Comparison of ENCODE assay signal across 7 cellular contexts in genomic region chr9:213901-214300, GRCh38. TPM values are rescaled to one million over a fixed set of nuclear protein-coding genes. Genes with fewer than 3 reads are reported as not detected.
DNase-seq lines count a peak whose midpoint lies in the region; ATAC-seq, FAIRE-seq and TF ChIP-seq lines count a peak whose summit lies in the region.
"Not testable (repeated sequence)": the region's sequence is repeated elsewhere in the genome, so short reads cannot be mapped to it uniquely, and the experiment has no call there.

No MANE protein-coding gene starts in this region.

- peaks cover 25% of the 10 kb centered on the region for H3K4me1 Mint-ChIP-seq in activated CD4-positive, alpha-beta T cell treated with anti-CD3 and anti-CD28 coated beads, Interleukin-2, amount 10 ng/mL, durations not matched to agents 7 days and 5 days
- not testable (repeated sequence) for H3K4me1 Mint-ChIP-seq in glutamatergic neuron (ENCODE audit: low read depth, unreplicated experiment); mesothelial cell of epicardium

- not testable (repeated sequence) for H3K79me2 ChIP-seq in GM12878 (ENCODE audit: control insufficient read depth, insufficient read depth, low read length)

- DNase-seq in MV-4-11 (lab: John Stamatoyannopoulos, UW) = peak; percentile 23
- DNase-seq in activated CD4-positive, alpha-beta T cell treated with anti-CD3 and anti-CD28 coated beads, Interleukin-2, amount 10 ng/mL, durations not matched to agents 7 days and 5 days; GM12878 (ENCODE audit: low read depth, low spot score); glutamatergic neuron; mesothelial cell of epicardium (ENCODE audit: low spot score in 2 of 2, unreplicated experiment in 2 of 2); sigmoid colon: not testable (repeated sequence)

- not testable (repeated sequence) for H3K36me3 ChIP-seq in ES-I3 (ENCODE audit: insufficient read depth, low read length); GM12878 (ENCODE audit: control insufficient read depth in 2 of 2, insufficient read depth in 2 of 2, low read length in 1 of 2); sigmoid colon

- peak overlapping the region; percentile 73 for H3K27ac Mint-ChIP-seq in activated CD4-positive, alpha-beta T cell treated with anti-CD3 and anti-CD28 coated beads, Interleukin-2, amount 10 ng/mL, durations not matched to agents 7 days and 5 days
- not testable (repeated sequence) for H3K27ac Mint-ChIP-seq in glutamatergic neuron (ENCODE audit: unreplicated experiment); mesothelial cell of epicardium

- H3K9me3 Mint-ChIP-seq in activated CD4-positive, alpha-beta T cell treated with anti-CD3 and anti-CD28 coated beads, Interleukin-2, amount 10 ng/mL, durations not matched to agents 7 days and 5 days; glutamatergic neuron (ENCODE audit: unreplicated experiment); mesothelial cell of epicardium: not testable (repeated sequence)

- H3K4me3 ChIP-seq in GM12878 = not testable (repeated sequence)
- peak overlapping the region in 2 of 4 donors; percentile 52 to 55 for H3K4me3 ChIP-seq in sigmoid colon

- not testable (repeated sequence) for H2AFZ ChIP-seq in GM12878 (ENCODE audit: control insufficient read depth, low read depth, low read length)

- not testable (repeated sequence) for H3K27me3 Mint-ChIP-seq in activated CD4-positive, alpha-beta T cell treated with anti-CD3 and anti-CD28 coated beads, Interleukin-2, amount 10 ng/mL, durations not matched to agents 7 days and 5 days; glutamatergic neuron (ENCODE audit: unreplicated experiment)
- peaks cover 27% of the 10 kb centered on the region for H3K27me3 Mint-ChIP-seq in mesothelial cell of epicardium (ENCODE audit: low read depth)

- TF ChIP-seq RAD21 in GM12878 (IDR thresholded peaks at IDR 0.05; ENCODE audit: insufficient read depth, low read depth, low read length) = not testable (repeated sequence)

- RAD21 ChIA-PET in GM12878 (lab: Charles Lee; ENCODE audit: unreplicated experiment) = not testable (repeated sequence)

- intact Hi-C loops in GM12878 (cut with micrococcal nuclease; ENCODE audit: unreplicated experiment) = loop anchor here (2.0 kb wide), 1 partner anchor 59 kb away; no protein-coding TSS in a partner anchor
- intact Hi-C loops in sigmoid colon (cut with DNase I) = not testable (repeated sequence)

- not testable (repeated sequence) for H4K20me1 ChIP-seq in GM12878 (ENCODE audit: control insufficient read depth, insufficient read depth)

- peak overlapping the region; percentile 93 for H3K4me2 ChIP-seq in GM12878 (ENCODE audit: control insufficient read depth, insufficient read depth)

- in situ Hi-C loops in GM12878 (cut with MboI) = not testable (repeated sequence)

- H3K36me3 Mint-ChIP-seq in activated CD4-positive, alpha-beta T cell treated with anti-CD3 and anti-CD28 coated beads, Interleukin-2, amount 10 ng/mL, durations not matched to agents 7 days and 5 days (ENCODE audit: low read depth) = peaks cover 15% of the 10 kb centered on the region
- H3K36me3 Mint-ChIP-seq in glutamatergic neuron (ENCODE audit: unreplicated experiment); mesothelial cell of epicardium: not testable (repeated sequence)

- TF ChIP-seq CTCF in GM12878 (IDR thresholded peaks at IDR 0.05 in 2 of 3, conservative IDR thresholded peaks at IDR 0.05 in 1 of 3; ENCODE audit: control insufficient read depth in 2 of 3, extremely low read depth in 1 of 3, insufficient read depth in 1 of 3, low read depth in 3 of 3, low read length in 3 of 3); glutamatergic neuron (IDR thresholded peaks at IDR 0.05; ENCODE audit: partially characterized antibody, unreplicated experiment); mesothelial cell of epicardium (IDR thresholded peaks at IDR 0.05; ENCODE audit: unreplicated experiment); sigmoid colon (IDR thresholded peaks at IDR 0.05): not testable (repeated sequence)

- H3K9ac ChIP-seq in ES-I3 (ENCODE audit: low read depth, low read length) = peak overlapping the region; percentile 88; the same call in 1 of the 2 replicates
- not testable (repeated sequence) for H3K9ac ChIP-seq in GM12878 (ENCODE audit: control insufficient read depth, insufficient read depth, low read length)

- SMC1A ChIA-PET in GM12878 (lab: Charles Lee; ENCODE audit: uncharacterized antibody, unreplicated experiment) = interaction anchor here (0.8 kb wide), 1 partner anchor 59 kb away, joined by 3 read pairs; no protein-coding TSS in a partner anchor

- TF ChIP-seq EP300 in GM12878 (IDR thresholded peaks at IDR 0.05; ENCODE audit: borderline replicate concordance in 1 of 2, control insufficient read depth in 1 of 2, low read depth in 2 of 2, low read length in 2 of 2); sigmoid colon (IDR thresholded peaks at IDR 0.05): not testable (repeated sequence)

- H3K4me1 ChIP-seq in ES-I3 (ENCODE audit: insufficient read depth, low read length); GM12878 (ENCODE audit: control insufficient read depth, insufficient read depth, low read length): not testable (repeated sequence)
- peaks cover 0 to 14% (median 5%) of the 10 kb centered on the region in 4 donors for H3K4me1 ChIP-seq in sigmoid colon

- FAIRE-seq in GM12878 (lab: Jason Lieb, UNC) = not testable (repeated sequence)

- H3K27me3 ChIP-seq in GM12878 (replicated peaks in 1 of 2; ENCODE audit: control insufficient read depth in 2 of 2, insufficient read depth in 2 of 2, low read length in 1 of 2) = not testable (repeated sequence)
- peaks cover 5 to 36% (median 30%) of the 10 kb centered on the region in 3 donors for H3K27me3 ChIP-seq in sigmoid colon

- H3K4me3 Mint-ChIP-seq in activated CD4-positive, alpha-beta T cell treated with anti-CD3 and anti-CD28 coated beads, Interleukin-2, amount 10 ng/mL, durations not matched to agents 7 days and 5 days = peak overlapping the region; percentile 84
- H3K4me3 Mint-ChIP-seq in glutamatergic neuron (ENCODE audit: unreplicated experiment) (peak overlapping the region; percentile 54), mesothelial cell of epicardium (peak overlapping the region; percentile 64)

- POLR2A ChIA-PET in activated CD4-positive, alpha-beta T cell treated with anti-CD3 and anti-CD28 coated beads, Interleukin-2, amount 10 ng/mL, durations not matched to agents 7 days and 5 days (lab: Charles Lee) = interaction anchor here (1.3 to 1.9 kb wide), 2 partner anchors 59 to 64 kb away, joined by 5 to 11 read pairs; no protein-coding TSS in a partner anchor
- POLR2A ChIA-PET in GM12878 (lab: Charles Lee) = interaction anchor here (1.0 kb wide), 1 partner anchor 59 kb away, joined by 3 read pairs; no protein-coding TSS in a partner anchor

- H3K9me3 ChIP-seq in ES-I3 (ENCODE audit: control insufficient read depth, insufficient read depth, low read length); GM12878 (replicated peaks; ENCODE audit: control insufficient read depth, insufficient read depth, low read length); sigmoid colon: not testable (repeated sequence)

- ATAC-seq in GM12878 = not testable (repeated sequence)

- not testable (repeated sequence) for H3K27ac ChIP-seq in GM12878 (ENCODE audit: control insufficient read depth, insufficient read depth)
- peak overlapping the region in 3 of 4 donors; percentile 70 to 92 (median 74) for H3K27ac ChIP-seq in sigmoid colon

- CTCF ChIA-PET in activated CD4-positive, alpha-beta T cell treated with anti-CD3 and anti-CD28 coated beads, Interleukin-2, amount 10 ng/mL, durations not matched to agents 7 days and 5 days (lab: Charles Lee) = interaction anchor here (1.1 to 3.0 kb wide), 8 partner anchors 10 to 84 kb away, joined by 6 to 15 read pairs (median 10); no protein-coding TSS in a partner anchor
- CTCF ChIA-PET in GM12878 (lab: Yijun Ruan, JAX) = interaction anchor here (1.7 kb wide), 1 partner anchor 59 kb away, joined by 5 read pairs; no protein-coding TSS in a partner anchor

- TF ChIP-seq POLR2A in GM12878 (IDR thresholded peaks at IDR 0.05; ENCODE audit: low read depth, low read length); sigmoid colon (IDR thresholded peaks at IDR 0.05): not testable (repeated sequence)

- not testable (repeated sequence) for BruUV-seq in GM12878 (replicated peaks; lab: Mats Ljungman, UMichigan)

- 96% methylated on average over 24 of the region's 24 CpGs for WGBS in GM12878 (ENCODE audit: insufficient coverage, insufficient replicate concordance, low lambda C conversion rate, missing lambda C conversion rate)
- 88 to 89% methylated on average over 24 of the region's 24 CpGs for WGBS in sigmoid colon, 2 donors

RNA-seq across cellular contexts. Expression of gene DOCK8, which starts 0.8 kb away (rescaled TPM):
- 100 to 1,000 TPM; 270 to 283 TPM for total RNA-seq in activated CD4-positive, alpha-beta T cell treated with anti-CD3 and anti-CD28 coated beads, Interleukin-2, amount 10 ng/mL, durations not matched to agents 7 days and 5 days
- 224 and 231 TPM in 2 replicates for total RNA-seq in GM12878 (2013; cell fraction: nucleolus; rRNA removed)
- total RNA-seq in GM12878 (2014; rRNA removed) = 44.9 and 48.3 TPM in 2 replicates
- total RNA-seq in GM12878 (2014; rRNA removed; fragmentation: Illumina TruSeq; extraction: Trizol) = 49.5 and 55.2 TPM in 2 replicates
- total RNA-seq in GM12878 (2021) = 90.6 and 100 TPM in 2 replicates
- polyA plus RNA-seq in GM12878 (2011; ENCODE audit: low read depth) = 28.4 TPM
- 34.4 and 43.4 TPM in 2 replicates for polyA plus RNA-seq in GM12878 (2011; rRNA removed)
- 37.0 and 41.1 TPM in 2 replicates for polyA plus RNA-seq in GM12878 (2011; cell fraction: cytosol; rRNA removed)
- polyA plus RNA-seq in GM12878 (2011; cell fraction: nucleus; rRNA removed) = 47.0 and 53.7 TPM in 2 replicates
- 34.0 and 37.3 TPM in 2 replicates for polyA plus RNA-seq in GM12878 (2012)
- 53.5 and 62.9 TPM in 2 replicates for polyA plus RNA-seq in GM12878 (2014; fragmentation: Illumina TruSeq; extraction: Trizol)
- polyA plus RNA-seq in GM12878 (2014; fragmentation: Nextera tagmentation; extraction: Ambion mirVana) = 10 to 100 TPM; 35.4 to 35.6 TPM
- 40.9 and 43.5 TPM in 2 replicates for polyA plus RNA-seq in GM12878 (2014; rRNA removed)
- 10 to 100 TPM; 43.9 to 45.6 TPM for polyA plus RNA-seq in GM12878 (2016; fragmentation: Nextera tagmentation; extraction: Ambion mirVana)
- 101 and 114 TPM in 2 replicates for polyA minus RNA-seq in GM12878 (2011; rRNA and poly(A)+ RNA removed)
- 30.9 and 33.6 TPM in 2 replicates for polyA minus RNA-seq in GM12878 (2011; cell fraction: cytosol; rRNA and poly(A)+ RNA removed)
- polyA minus RNA-seq in GM12878 (2011; cell fraction: nucleus; rRNA and poly(A)+ RNA removed) = 74.4 and 115 TPM in 2 replicates
- total RNA-seq in glutamatergic neuron (ENCODE audit: unreplicated experiment) = 0.22 TPM
- 8.8 to 10.0 TPM (median 8.9 TPM) in 3 replicates for total RNA-seq in mesothelial cell of epicardium
- total RNA-seq in sigmoid colon = 1 to 10 TPM; 4.2 to 9.5 (median 6.8) TPM
- 10 to 100 TPM in 1 of 3 donors, 1 to 10 TPM in 2; 2.3 to 22.8 (median 2.4) TPM for polyA plus RNA-seq in sigmoid colon

RNA-seq across cellular contexts. Expression of gene ZNG1A, which starts 35.0 kb away (rescaled TPM):
- 10 to 100 TPM; 33.3 to 39.5 TPM for total RNA-seq in activated CD4-positive, alpha-beta T cell treated with anti-CD3 and anti-CD28 coated beads, Interleukin-2, amount 10 ng/mL, durations not matched to agents 7 days and 5 days
- 166 and 180 TPM in 2 replicates for total RNA-seq in GM12878 (2013; cell fraction: nucleolus; rRNA removed)
- total RNA-seq in GM12878 (2014; rRNA removed) (48.0 and 50.5 TPM in 2 replicates), GM12878 (2014; rRNA removed; fragmentation: Illumina TruSeq; extraction: Trizol) (104 and 108 TPM in 2 replicates), GM12878 (2021) (52.2 and 55.5 TPM in 2 replicates), glutamatergic neuron (ENCODE audit: unreplicated experiment) (33.5 TPM), mesothelial cell of epicardium (35.4 to 38.0 TPM (median 37.4 TPM) in 3 replicates), sigmoid colon (10 to 100 TPM; 22.5 to 43.9 (median 29.5) TPM)
- polyA plus RNA-seq in GM12878 (2011; ENCODE audit: low read depth) = 24.5 TPM
- polyA plus RNA-seq in GM12878 (2011; rRNA removed) (51.3 and 69.0 TPM in 2 replicates), GM12878 (2014; fragmentation: Illumina TruSeq; extraction: Trizol) (84.8 and 110 TPM in 2 replicates), GM12878 (2014; fragmentation: Nextera tagmentation; extraction: Ambion mirVana) (100 to 1,000 TPM; 154 to 179 TPM), GM12878 (2014; rRNA removed) (50.7 and 61.5 TPM in 2 replicates), GM12878 (2016; fragmentation: Nextera tagmentation; extraction: Ambion mirVana) (100 to 1,000 TPM; 134 to 136 TPM), sigmoid colon (10 to 100 TPM; 23.4 to 33.8 (median 27.5) TPM)
- 15.0 and 15.6 TPM in 2 replicates for polyA plus RNA-seq in GM12878 (2011; cell fraction: cytosol; rRNA removed)
- 48.5 and 49.3 TPM in 2 replicates for polyA plus RNA-seq in GM12878 (2011; cell fraction: nucleus; rRNA removed)
- polyA plus RNA-seq in GM12878 (2012) = 34.5 and 37.1 TPM in 2 replicates
- polyA minus RNA-seq in GM12878 (2011; rRNA and poly(A)+ RNA removed) = 25.8 and 32.9 TPM in 2 replicates
- 3.9 and 9.1 TPM in 2 replicates for polyA minus RNA-seq in GM12878 (2011; cell fraction: cytosol; rRNA and poly(A)+ RNA removed)
- polyA minus RNA-seq in GM12878 (2011; cell fraction: nucleus; rRNA and poly(A)+ RNA removed) = 51.5 and 87.0 TPM in 2 replicates
